27 cellular contexts compared by ENCODE assay signal in the genomic region with DNA sequence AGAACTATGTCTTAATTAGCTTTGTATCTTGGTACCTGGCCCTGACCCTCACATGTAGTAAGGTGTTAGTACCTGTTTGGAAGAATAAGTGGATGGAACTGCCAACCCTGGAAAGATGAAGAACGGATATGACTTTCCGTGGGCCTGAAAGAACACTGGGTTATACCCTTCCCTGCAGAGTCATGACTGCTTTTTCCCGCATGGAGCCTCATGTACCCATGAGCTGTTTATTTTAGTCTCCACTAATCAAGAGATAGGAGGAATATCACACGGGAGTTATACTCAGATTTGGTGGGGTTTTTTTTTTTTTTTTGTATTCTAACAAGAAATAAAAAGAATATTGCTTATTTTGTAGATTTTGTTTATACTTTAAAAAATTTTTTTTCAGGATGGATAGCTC. TPM values are rescaled to one million over a fixed set of nuclear protein-coding genes. Genes with fewer than 3 reads are reported as not detected.
"Had no signal": no experiment of that assay in that cellular context is flagged by ENCODE, and none has a peak within 500 bp of the region (broad histone marks: within the 10 kb centered on the region; RNA-seq: fewer than 3 reads in every experiment).

No MANE protein-coding gene starts in this region.

- ATAC-seq: gastroesophageal sphincter; left colon; naive thymus-derived CD4-positive, alpha-beta T cell had no signal

- H3K9me3 ChIP-seq: colonic mucosa, esophagus squamous epithelium, gastroesophageal sphincter, prostate gland, sigmoid colon, suprapubic skin, thyroid gland had no signal

- H3K27me3 Mint-ChIP-seq: naive thymus-derived CD4-positive, alpha-beta T cell; type B pancreatic cell had no signal

- H3K27me3 ChIP-seq: colonic mucosa, esophagus squamous epithelium, gastroesophageal sphincter, hepatocyte, sigmoid colon, suprapubic skin, thyroid gland had no signal

- H3K27ac ChIP-seq: colonic mucosa, esophagus squamous epithelium, gastroesophageal sphincter, hepatocyte, parathyroid adenoma, prostate gland, sigmoid colon, skin epidermis, suprapubic skin had no signal

- H3K9me3 Mint-ChIP-seq: naive thymus-derived CD4-positive, alpha-beta T cell; nephron progenitor cell; type B pancreatic cell had no signal

- H3K4me1 ChIP-seq: colonic mucosa, esophagus squamous epithelium, gastroesophageal sphincter, parathyroid adenoma, prostate gland, sigmoid colon, suprapubic skin had no signal

- H3K27ac Mint-ChIP-seq: nephron progenitor cell had no signal

- H3K4me3 Mint-ChIP-seq: naive thymus-derived CD4-positive, alpha-beta T cell; nephron progenitor cell; type B pancreatic cell had no signal

- DNase-seq: colonic mucosa; dermis blood vessel endothelial cell; esophagus squamous epithelium; foreskin fibroblast; glutamatergic neuron; kidney; left colon; mammary epithelial cell; naive thymus-derived CD4-positive, alpha-beta T cell; nephron progenitor cell; sigmoid colon; stimulated activated CD4-positive, alpha-beta T cell treated with anti-CD3 and anti-CD28 coated beads, Interleukin-2, amount 100 ng/mL, for 24 hours; stimulated activated CD4-positive, alpha-beta T cell treated with anti-CD3 and anti-CD28 coated beads, Interleukin-4, amount 100 ng/mL, for 4 hours; stimulated activated naive CD4-positive, alpha-beta T cell treated with Interleukin-2 at 50 U/mL for 16 hours; thyroid gland had no signal

- H3K4me3 ChIP-seq: colonic mucosa, esophagus squamous epithelium, gastroesophageal sphincter, hepatocyte, prostate gland, sigmoid colon, skin epidermis, suprapubic skin, thyroid gland had no signal

RNA-seq across cellular contexts. Expression of a gene that starts 21.7 kb away (rescaled TPM):
- total RNA-seq: colonic mucosa, dermis blood vessel endothelial cell, epithelial cell of proximal tubule, esophagus squamous epithelium, hepatocyte, kidney, left colon, mammary epithelial cell, mesenteric fat pad, omental fat pad, prostate gland, renal cortical epithelial cell, thyroid gland had no signal
- polyA plus RNA-seq: hepatocyte, mammary epithelial cell had no signal

RNA-seq across cellular contexts. Expression of a gene that starts 57.8 kb away (rescaled TPM):
- total RNA-seq: mononuclear cell had no signal
